Comparison of ENCODE assay signal across 3 cellular contexts in genomic region chr11:129847361-129847760, GRCh38. TPM values are rescaled to one million over a fixed set of nuclear protein-coding genes. Genes with fewer than 3 reads are reported as not detected.
"Had no signal": no experiment of that assay in that cellular context is flagged by ENCODE, and none has a peak within 500 bp of the region (broad histone marks: within the 10 kb centered on the region; RNA-seq: fewer than 3 reads in every experiment).

No MANE protein-coding gene starts in this region.

RNA-seq across cellular contexts. Expression of gene TMEM45B, which starts 31.7 kb away (rescaled TPM):
- total RNA-seq: activated CD8-positive, alpha-beta T cell treated with anti-CD3 and anti-CD28 coated beads, Interleukin-2, amount 10 ng/mL, durations not matched to agents 7 days and 5 days; Right ventricle myocardium inferior; RPMI7951 had no signal
